ENCODE assay signal across 10 cellular contexts in genomic region chr10:5443429-5443828, GRCh38. TPM values are rescaled to one million over a fixed set of nuclear protein-coding genes. Genes with fewer than 3 reads are reported as not detected.
A peak's percentile ranks its signal among the peaks of the same experiment; 100 is the strongest.
DNase-seq lines count a peak whose midpoint lies in the region; ATAC-seq lines count a peak whose summit lies in the region.
"Had no signal": no experiment of that assay in that cellular context is flagged by ENCODE, and none has a peak within 500 bp of the region (broad histone marks: within the 10 kb centered on the region; RNA-seq: fewer than 3 reads in every experiment).

No MANE protein-coding gene starts in this region.

- H3K9me3 Mint-ChIP-seq in T-helper 2 cell treated with Interferon-gamma antibody and Interleukin-4, amounts not matched to agents 5 μg/mL and 100 μg/mL, for 36 hours, result no peaks in the 10 kb centered on the region

- peak overlapping the region; percentile 20 for H3K4me3 Mint-ChIP-seq in T-helper 2 cell treated with Interferon-gamma antibody and Interleukin-4, amounts not matched to agents 5 μg/mL and 100 μg/mL, for 36 hours
- H3K4me3 Mint-ChIP-seq: T-helper 17 cell had no signal

- no peak for DNase-seq in T-helper 2 cell treated with Interferon-gamma antibody and Interleukin-4, amounts not matched to agents 5 μg/mL and 100 μg/mL, for 36 hours (ENCODE audit: low spot score)
- DNase-seq in NCI-H2081 (lab: John Stamatoyannopoulos, UW) (no peak), cardiac septum (ENCODE audit: low spot score) (no peak), SHP77 (lab: John Stamatoyannopoulos, UW) (no peak), ecto neural progenitor cell (ENCODE audit: low spot score) (no peak)
- DNase-seq: activated naive CD4-positive, alpha-beta T cell; T-helper 17 cell had no signal

- peaks cover 48% of the 10 kb centered on the region for H3K4me1 Mint-ChIP-seq in T-helper 2 cell treated with Interferon-gamma antibody and Interleukin-4, amounts not matched to agents 5 μg/mL and 100 μg/mL, for 36 hours (ENCODE audit: low read depth)

- peak overlapping the region; percentile 45 for H3K27ac Mint-ChIP-seq in T-helper 2 cell treated with Interferon-gamma antibody and Interleukin-4, amounts not matched to agents 5 μg/mL and 100 μg/mL, for 36 hours

- intact Hi-C loops in cardiac septum (cut with DNase I), result loop anchor here (5.0 to 10.0 kb wide), 2 partner anchors 101 to 429 kb away; no protein-coding TSS in a partner anchor

- H3K36me3 Mint-ChIP-seq in T-helper 2 cell treated with Interferon-gamma antibody and Interleukin-4, amounts not matched to agents 5 μg/mL and 100 μg/mL, for 36 hours (ENCODE audit: low read depth), result peaks cover 11% of the 10 kb centered on the region

- ATAC-seq in GM18511 (IDR thresholded peaks at IDR 0.05; ENCODE audit: unreplicated experiment) (peak; percentile 78), GM19468 (IDR thresholded peaks at IDR 0.05; ENCODE audit: extremely low read depth, unreplicated experiment) (peak; percentile 37), HG03060 (IDR thresholded peaks at IDR 0.05; ENCODE audit: low read depth, unreplicated experiment) (peak; percentile 84)
- ATAC-seq: T-helper 17 cell had no signal

- no peaks in the 10 kb centered on the region for H3K27me3 Mint-ChIP-seq in T-helper 2 cell treated with Interferon-gamma antibody and Interleukin-4, amounts not matched to agents 5 μg/mL and 100 μg/mL, for 36 hours (ENCODE audit: low read depth)
- H3K27me3 Mint-ChIP-seq: T-helper 17 cell had no signal

RNA-seq across cellular contexts. Expression of gene NET1, which starts 31.1 kb away (rescaled TPM):
- 20.9 TPM for total RNA-seq in cardiac septum

RNA-seq across cellular contexts. Expression of gene TUBAL3, which starts 38.8 kb away (rescaled TPM):
- 0.40 TPM for total RNA-seq in cardiac septum
- total RNA-seq: T-helper 17 cell had no signal

RNA-seq across cellular contexts. Expression of gene CALML5, which starts 55.9 kb away (rescaled TPM):
- not detected for total RNA-seq in cardiac septum
- total RNA-seq: T-helper 17 cell had no signal
